ENCODE assay signal across 18 cellular contexts in genomic region chr12:131643581-131644452, GRCh38.
DNase-seq lines count a peak whose midpoint lies in the region; ATAC-seq and TF ChIP-seq lines count a peak whose summit lies in the region.
"Had no signal": no experiment of that assay in that cellular context is flagged by ENCODE, and none has a peak within 500 bp of the region (broad histone marks: within the 10 kb centered on the region; RNA-seq: fewer than 3 reads in every experiment).

No MANE protein-coding gene starts in this region.

- H3K9me3 Mint-ChIP-seq in type B pancreatic cell, result no peaks in the 10 kb centered on the region

- H3K4me3 Mint-ChIP-seq in type B pancreatic cell, result no peak overlapping the region
- H3K4me3 Mint-ChIP-seq: CD14-positive monocyte had no signal

- no peaks in the 10 kb centered on the region for H3K36me3 Mint-ChIP-seq in type B pancreatic cell
- H3K36me3 Mint-ChIP-seq: CD14-positive monocyte had no signal

- no peaks in the 10 kb centered on the region for H3K4me1 Mint-ChIP-seq in type B pancreatic cell (ENCODE audit: unreplicated experiment)
- H3K4me1 Mint-ChIP-seq: CD14-positive monocyte had no signal

- ATAC-seq in HG03378 (IDR thresholded peaks at IDR 0.05; ENCODE audit: unreplicated experiment), result no peak
- ATAC-seq: HCT116 had no signal

- H3K27me3 ChIP-seq in H7 (ENCODE audit: control insufficient read depth, insufficient read depth, low read length), result no peaks in the 10 kb centered on the region
- H3K27me3 ChIP-seq: MG63, SJCRH30 had no signal

- peak; percentile 65 for DNase-seq in H7
- DNase-seq in cerebellar cortex (ENCODE audit: low spot score), result peak; percentile 88
- peak; percentile 78 for DNase-seq in mesenteric fat pad (ENCODE audit: low spot score)
- DNase-seq in type B pancreatic cell (ENCODE audit: extremely low spot score, unreplicated experiment), result peak; percentile 62
- DNase-seq in stimulated activated CD4-positive, alpha-beta T cell treated with anti-CD3 and anti-CD28 coated beads, Interleukin-2, amount 100 ng/mL, for 48 hours, result no peak
- no peak for DNase-seq in NCI-H82 (lab: John Stamatoyannopoulos, UW)
- DNase-seq: ACHN, AML-193, COR-L47, MG63, NCI-H1092, NCI-H146, NCI-H345, NCI-H748 treated with DMSO at 0.1 percent for 48 hours, SJCRH30 had no signal

- no peaks in the 10 kb centered on the region for H3K36me3 ChIP-seq in H7 (replicated peaks; ENCODE audit: control insufficient read depth, insufficient read depth, low read length)
- H3K36me3 ChIP-seq: MG63, SJCRH30 had no signal

- no peak overlapping the region for H3K27ac Mint-ChIP-seq in type B pancreatic cell
- H3K27ac Mint-ChIP-seq: CD14-positive monocyte had no signal

- peaks cover 27% of the 10 kb centered on the region for H3K27me3 Mint-ChIP-seq in type B pancreatic cell

- H3K4me3 ChIP-seq in H7 (ENCODE audit: insufficient read depth, low read depth, low read length), result no peak overlapping the region
- H3K4me3 ChIP-seq: MG63, SJCRH30 had no signal

- no peak for TF ChIP-seq CTCF in type B pancreatic cell (conservative IDR thresholded peaks at IDR 0.05)

Comparison
In these comparisons a context has a peak if more than half of its experiments do, and no peak if none do; other contexts are left out.
1. DNase-seq: peak in H7 (single experiment), cerebellar cortex (single experiment), mesenteric fat pad (single experiment) and type B pancreatic cell (single experiment); none in stimulated activated CD4-positive, alpha-beta T cell treated with anti-CD3 and anti-CD28 coated beads, Interleukin-2, amount 100 ng/mL, for 48 hours (0 of 2) and NCI-H82 (single experiment).